14 cellular contexts compared by ENCODE assay signal in the genomic region with DNA sequence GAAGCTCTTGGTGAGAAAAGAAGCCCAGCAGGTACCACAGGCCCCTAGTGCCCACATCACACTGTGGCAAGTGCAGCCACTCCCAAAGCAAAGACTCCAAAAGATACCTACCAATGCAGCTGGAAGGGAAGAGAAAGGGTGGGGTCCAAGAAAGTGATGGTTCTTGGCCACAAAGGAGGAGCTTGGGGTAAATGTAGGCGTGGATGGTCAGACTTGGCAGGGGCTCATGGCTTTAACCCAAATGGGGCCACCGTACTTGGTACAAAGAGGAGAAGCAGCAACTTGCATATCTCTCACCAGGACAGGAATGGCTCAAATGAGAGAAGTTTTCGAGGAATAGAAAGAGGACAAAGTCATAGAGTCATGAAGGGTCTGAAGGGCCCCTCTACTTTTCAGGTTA. TPM values are rescaled to one million over a fixed set of nuclear protein-coding genes. Genes with fewer than 3 reads are reported as not detected.
A peak's percentile ranks its signal among the peaks of the same experiment; 100 is the strongest.
DNase-seq lines count a peak whose midpoint lies in the region; ATAC-seq lines count a peak whose summit lies in the region.
"Had no signal": no experiment of that assay in that cellular context is flagged by ENCODE, and none has a peak within 500 bp of the region (broad histone marks: within the 10 kb centered on the region; RNA-seq: fewer than 3 reads in every experiment).

No MANE protein-coding gene starts in this region.

- H3K4me1 ChIP-seq in subcutaneous abdominal adipose tissue (ENCODE audit: control insufficient read depth in 5 of 5, insufficient read depth in 5 of 5, low read length in 5 of 5) = peaks cover 4 to 70% (median 61%) of the 10 kb centered on the region in 5 donors

- no peak overlapping the region for H3K4me3 Mint-ChIP-seq in activated T-cell treated with anti-CD3 and anti-CD28 coated beads, Interleukin-2, amount 50 U/mL, for 24 hours
- H3K4me3 Mint-ChIP-seq in activated T-cell treated with anti-CD3 and anti-CD28 coated beads, Interleukin-2, amount 50 U/mL, for 4 hours = no peak overlapping the region
- H3K4me3 Mint-ChIP-seq in activated naive CD8-positive, alpha-beta T cell treated with anti-CD3 and anti-CD28 coated beads for 36 hours = no peak overlapping the region
- peak overlapping the region in 3 of 5 donors; percentile 6 to 47 (median 20) for H3K4me3 Mint-ChIP-seq in immature natural killer cell

- peak overlapping the region in 1 of 5 donors; percentile 81 for H3K9ac ChIP-seq in subcutaneous abdominal adipose tissue (ENCODE audit: low read length in 5 of 5)
- H3K9ac ChIP-seq: SK-N-SH had no signal

- peaks cover 85% of the 10 kb centered on the region for H3K36me3 Mint-ChIP-seq in activated T-cell treated with anti-CD3 and anti-CD28 coated beads, Interleukin-2, amount 50 U/mL, for 24 hours (ENCODE audit: low read depth)
- H3K36me3 Mint-ChIP-seq in activated T-cell treated with anti-CD3 and anti-CD28 coated beads, Interleukin-2, amount 50 U/mL, for 4 hours (ENCODE audit: insufficient read depth) = peaks cover 11% of the 10 kb centered on the region
- H3K36me3 Mint-ChIP-seq in activated naive CD8-positive, alpha-beta T cell treated with anti-CD3 and anti-CD28 coated beads for 36 hours = peaks cover 21% of the 10 kb centered on the region
- H3K36me3 Mint-ChIP-seq in immature natural killer cell = peaks cover 0 to 15% (median 0%) of the 10 kb centered on the region in 3 donors

- peaks cover 47% of the 10 kb centered on the region for H3K4me1 Mint-ChIP-seq in activated T-cell treated with anti-CD3 and anti-CD28 coated beads, Interleukin-2, amount 50 U/mL, for 24 hours (ENCODE audit: low read depth)
- H3K4me1 Mint-ChIP-seq in activated T-cell treated with anti-CD3 and anti-CD28 coated beads, Interleukin-2, amount 50 U/mL, for 4 hours (ENCODE audit: low read depth) = peaks cover 42% of the 10 kb centered on the region
- H3K4me1 Mint-ChIP-seq in activated naive CD8-positive, alpha-beta T cell treated with anti-CD3 and anti-CD28 coated beads for 36 hours = peaks cover 41% of the 10 kb centered on the region
- H3K4me1 Mint-ChIP-seq in immature natural killer cell = peaks cover 38 to 42% of the 10 kb centered on the region in 2 donors

- no peaks in the 10 kb centered on the region for H3K9me3 Mint-ChIP-seq in activated T-cell treated with anti-CD3 and anti-CD28 coated beads, Interleukin-2, amount 50 U/mL, for 24 hours
- no peaks in the 10 kb centered on the region for H3K9me3 Mint-ChIP-seq in activated T-cell treated with anti-CD3 and anti-CD28 coated beads, Interleukin-2, amount 50 U/mL, for 4 hours
- no peaks in the 10 kb centered on the region for H3K9me3 Mint-ChIP-seq in activated naive CD8-positive, alpha-beta T cell treated with anti-CD3 and anti-CD28 coated beads for 36 hours
- H3K9me3 Mint-ChIP-seq in immature natural killer cell = no peaks in the 10 kb centered on the region

- peaks cover 0 to 69% (median 53%) of the 10 kb centered on the region in 5 donors for H3K36me3 ChIP-seq in subcutaneous abdominal adipose tissue (ENCODE audit: control insufficient read depth in 5 of 5, insufficient read depth in 5 of 5, low read length in 5 of 5)

- peak overlapping the region in 2 of 5 donors; percentile 10 to 89 for H3K4me3 ChIP-seq in subcutaneous abdominal adipose tissue (ENCODE audit: low read depth in 1 of 5, low read length in 5 of 5)

- DNase-seq in activated T-cell treated with anti-CD3 and anti-CD28 coated beads, Interleukin-2, amount 50 U/mL, for 24 hours = no peak
- no peak for DNase-seq in activated T-cell treated with anti-CD3 and anti-CD28 coated beads, Interleukin-2, amount 50 U/mL, for 4 hours
- DNase-seq in activated naive CD8-positive, alpha-beta T cell treated with anti-CD3 and anti-CD28 coated beads for 36 hours = no peak
- DNase-seq in immature natural killer cell = no peak
- DNase-seq in NCI-H2171 treated with DMSO at 0.1 percent for 48 hours (lab: John Stamatoyannopoulos, UW) = no peak
- DNase-seq in DMS79 treated with DMSO at 0.1 percent for 48 hours (lab: John Stamatoyannopoulos, UW) = no peak
- DNase-seq in T1000 (lab: John Stamatoyannopoulos, UW) = no peak
- DNase-seq: activated CD4-positive, alpha-beta T cell treated with anti-CD3 and anti-CD28 coated beads for 1 hour; activated gamma-delta T cell treated with Interleukin-2 at 50 U/mL for 16 hours; cortex of kidney; DMS53; left cardiac atrium; SK-N-SH had no signal

- H3K27ac Mint-ChIP-seq in activated T-cell treated with anti-CD3 and anti-CD28 coated beads, Interleukin-2, amount 50 U/mL, for 24 hours = peak overlapping the region; percentile 91
- peak overlapping the region; percentile 30 for H3K27ac Mint-ChIP-seq in activated naive CD8-positive, alpha-beta T cell treated with anti-CD3 and anti-CD28 coated beads for 36 hours
- peak overlapping the region; percentile 7 to 79 (median 68) for H3K27ac Mint-ChIP-seq in immature natural killer cell

- no peak for ATAC-seq in activated T-cell treated with anti-CD3 and anti-CD28 coated beads, Interleukin-2, amount 50 U/mL, for 4 hours
- ATAC-seq: left cardiac atrium had no signal

- no peaks in the 10 kb centered on the region for H3K27me3 ChIP-seq in subcutaneous abdominal adipose tissue (ENCODE audit: control insufficient read depth in 5 of 5, insufficient read depth in 4 of 5, low read length in 5 of 5)

- no peaks in the 10 kb centered on the region for H3K27me3 Mint-ChIP-seq in activated T-cell treated with anti-CD3 and anti-CD28 coated beads, Interleukin-2, amount 50 U/mL, for 24 hours
- no peaks in the 10 kb centered on the region for H3K27me3 Mint-ChIP-seq in activated T-cell treated with anti-CD3 and anti-CD28 coated beads, Interleukin-2, amount 50 U/mL, for 4 hours (ENCODE audit: low read depth)
- H3K27me3 Mint-ChIP-seq in activated naive CD8-positive, alpha-beta T cell treated with anti-CD3 and anti-CD28 coated beads for 36 hours = no peaks in the 10 kb centered on the region
- H3K27me3 Mint-ChIP-seq in immature natural killer cell (ENCODE audit: low read depth in 3 of 3) = peaks cover 1 to 3% (median 2%) of the 10 kb centered on the region in 3 donors

- no peaks in the 10 kb centered on the region for H3K9me3 ChIP-seq in subcutaneous abdominal adipose tissue (ENCODE audit: control insufficient read depth in 5 of 5, low read length in 5 of 5)
- H3K9me3 ChIP-seq: SK-N-SH had no signal

- peak overlapping the region; percentile 91 for H3K27ac ChIP-seq in subcutaneous abdominal adipose tissue (ENCODE audit: low read depth, low read length)

RNA-seq across cellular contexts. Expression of gene MAP3K11, which starts 4.8 kb away (rescaled TPM):
- total RNA-seq in activated T-cell treated with anti-CD3 and anti-CD28 coated beads, Interleukin-2, amount 50 U/mL, for 4 hours = 10 to 100 TPM; 71.8 to 87.1 (median 74.3) TPM
- total RNA-seq in activated naive CD8-positive, alpha-beta T cell treated with anti-CD3 and anti-CD28 coated beads for 36 hours = 10 to 100 TPM; 51.2 to 54.8 TPM
- 10 to 100 TPM; 11.1 to 29.5 (median 12.3) TPM for polyA plus RNA-seq in immature natural killer cell

RNA-seq across cellular contexts. Expression of gene PCNX3, which starts 6.3 kb away (rescaled TPM):
- 10 to 100 TPM; 55.8 to 59.7 (median 59.5) TPM for total RNA-seq in activated T-cell treated with anti-CD3 and anti-CD28 coated beads, Interleukin-2, amount 50 U/mL, for 4 hours
- total RNA-seq in activated naive CD8-positive, alpha-beta T cell treated with anti-CD3 and anti-CD28 coated beads for 36 hours = 10 to 100 TPM; 40.9 to 42.6 TPM
- 10 to 100 TPM in 1 of 3 donors, under 1 TPM in 2; 0.14 to 11.7 (median 0.89) TPM for polyA plus RNA-seq in immature natural killer cell

RNA-seq across cellular contexts. Expression of gene KCNK7, which starts 13.6 kb away (rescaled TPM):
- total RNA-seq in activated T-cell treated with anti-CD3 and anti-CD28 coated beads, Interleukin-2, amount 50 U/mL, for 4 hours = 1 to 10 TPM; 1.4 to 2.1 (median 1.4) TPM
- under 1 TPM; 0.37 to 0.62 TPM for total RNA-seq in activated naive CD8-positive, alpha-beta T cell treated with anti-CD3 and anti-CD28 coated beads for 36 hours
- polyA plus RNA-seq in immature natural killer cell = not detected

RNA-seq across cellular contexts. Expression of gene SIPA1, which starts 28.7 kb away (rescaled TPM):
- total RNA-seq in activated T-cell treated with anti-CD3 and anti-CD28 coated beads, Interleukin-2, amount 50 U/mL, for 4 hours = 100 to 1,000 TPM in 1 of 3 donors, 10 to 100 TPM in 2; 80.0 to 101 (median 95.4) TPM
- total RNA-seq in activated naive CD8-positive, alpha-beta T cell treated with anti-CD3 and anti-CD28 coated beads for 36 hours = 100 to 1,000 TPM; 123 to 127 TPM
- polyA plus RNA-seq in immature natural killer cell = 100 to 1,000 TPM; 166 to 430 (median 222) TPM

RNA-seq across cellular contexts. Expression of gene EHBP1L1, which starts 33.4 kb away (rescaled TPM):
- 10 to 100 TPM; 59.8 to 84.9 (median 80.1) TPM for total RNA-seq in activated T-cell treated with anti-CD3 and anti-CD28 coated beads, Interleukin-2, amount 50 U/mL, for 4 hours
- total RNA-seq in activated naive CD8-positive, alpha-beta T cell treated with anti-CD3 and anti-CD28 coated beads for 36 hours = 10 to 100 TPM; 55.7 to 60.0 TPM
- 10 to 100 TPM; 14.8 to 19.3 (median 17.7) TPM for polyA plus RNA-seq in immature natural killer cell

Comparison
In these comparisons a context has a peak if more than half of its experiments do, and no peak if none do; other contexts are left out.
1. H3K27ac Mint-ChIP-seq: peak in every context shown above with its lines; median percentile 91 in activated T-cell treated with anti-CD3 and anti-CD28 coated beads, Interleukin-2, amount 50 U/mL, for 24 hours; 68 in immature natural killer cell; 30 in activated naive CD8-positive, alpha-beta T cell treated with anti-CD3 and anti-CD28 coated beads for 36 hours.
2. H3K4me3 Mint-ChIP-seq: peak in immature natural killer cell (3 of 5); none in activated T-cell treated with anti-CD3 and anti-CD28 coated beads, Interleukin-2, amount 50 U/mL, for 24 hours (single experiment), activated T-cell treated with anti-CD3 and anti-CD28 coated beads, Interleukin-2, amount 50 U/mL, for 4 hours (single experiment) and activated naive CD8-positive, alpha-beta T cell treated with anti-CD3 and anti-CD28 coated beads for 36 hours (single experiment).